Comparison of ENCODE assay signal across 9 cellular contexts in the genomic region with DNA sequence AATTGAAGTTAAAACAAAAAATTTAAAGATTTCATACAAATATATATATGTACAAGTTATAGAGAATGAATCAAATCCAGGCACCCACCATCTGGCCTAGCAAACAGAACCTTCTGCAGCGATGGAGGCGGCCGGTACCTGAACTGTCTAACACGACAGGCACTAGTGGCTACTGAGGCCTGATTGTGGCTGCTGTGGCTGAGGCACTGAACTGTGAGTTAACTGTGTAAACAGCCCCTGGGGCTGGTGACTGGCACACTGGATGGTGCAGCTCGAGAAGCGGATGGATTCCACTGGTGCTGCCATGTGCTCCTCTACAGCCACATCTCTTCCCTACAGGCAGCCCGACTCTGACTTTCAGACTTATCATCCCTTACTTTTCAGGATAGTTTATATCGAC.
DNase-seq lines count a peak whose midpoint lies in the region; ATAC-seq and TF ChIP-seq lines count a peak whose summit lies in the region.
"Had no signal": no experiment of that assay in that cellular context is flagged by ENCODE, and none has a peak within 500 bp of the region (broad histone marks: within the 10 kb centered on the region; RNA-seq: fewer than 3 reads in every experiment).

No MANE protein-coding gene starts in this region.

- DNase-seq in activated T-cell treated with anti-CD3 and anti-CD28 coated beads, Interleukin-2, amount 50 U/mL, for 24 hours, result no peak
- DNase-seq in activated T-cell treated with anti-CD3 and anti-CD28 coated beads for 4 hours, result no peak
- DNase-seq in stimulated activated naive B cell treated with anti-CD40 and anti-IgM and Interleukin-4, amounts not matched to agents 10 μg/mL and 1 μg/mL and 100 μg/mL, for 72 hours, result no peak
- no peak for DNase-seq in stimulated activated CD8-positive, alpha-beta memory T cell treated with anti-CD3 and anti-CD28 coated beads, Interleukin-4, amount 100 ng/mL, for 48 hours
- no peak for DNase-seq in NCI-H2196 treated with DMSO at 0.1 percent for 48 hours (lab: John Stamatoyannopoulos, UW; ENCODE audit: unreplicated experiment)

- peaks cover 90% of the 10 kb centered on the region for H3K4me1 Mint-ChIP-seq in activated T-cell treated with anti-CD3 and anti-CD28 coated beads, Interleukin-2, amount 50 U/mL, for 24 hours (ENCODE audit: low read depth)
- H3K4me1 Mint-ChIP-seq in stimulated activated naive B cell treated with anti-CD40 and anti-IgM and Interleukin-4, amounts not matched to agents 10 μg/mL and 1 μg/mL and 100 μg/mL, for 72 hours, result peaks cover 54 to 89% of the 10 kb centered on the region in 2 donors

- no peaks in the 10 kb centered on the region for H3K27me3 Mint-ChIP-seq in activated T-cell treated with anti-CD3 and anti-CD28 coated beads, Interleukin-2, amount 50 U/mL, for 24 hours
- H3K27me3 Mint-ChIP-seq in stimulated activated naive B cell treated with anti-CD40 and anti-IgM and Interleukin-4, amounts not matched to agents 10 μg/mL and 1 μg/mL and 100 μg/mL, for 72 hours, result no peaks in the 10 kb centered on the region

- H3K36me3 ChIP-seq in SU-DHL-6 (ENCODE audit: low read length), result no peaks in the 10 kb centered on the region

- peaks cover 3% of the 10 kb centered on the region; the same call in 1 of the 2 replicates for H4K20me1 ChIP-seq in SU-DHL-6 (ENCODE audit: low read depth, low read length)

- no peaks in the 10 kb centered on the region for H3K9me2 ChIP-seq in SU-DHL-6 (replicated peaks; ENCODE audit: insufficient read depth, low read length)

- H2AFZ ChIP-seq in SU-DHL-6 (ENCODE audit: low read depth, low read length, severe bottlenecking), result no peak overlapping the region
- H2AFZ ChIP-seq: parathyroid adenoma had no signal

- ATAC-seq in esophagus mucosa, result peak; percentile 33
- peak; percentile 21 to 26 for ATAC-seq in stimulated activated naive B cell treated with anti-CD40 and anti-IgM and Interleukin-4, amounts not matched to agents 10 μg/mL and 1 μg/mL and 100 μg/mL, for 72 hours (replicated peaks)
- ATAC-seq in GM18502 (IDR thresholded peaks at IDR 0.05; ENCODE audit: poor library complexity, unreplicated experiment), result no peak

- peak overlapping the region; percentile 97 for H3K27ac ChIP-seq in SU-DHL-6 (ENCODE audit: low read depth, low read length)

- H3K36me3 Mint-ChIP-seq in activated T-cell treated with anti-CD3 and anti-CD28 coated beads, Interleukin-2, amount 50 U/mL, for 24 hours (ENCODE audit: low read depth), result peaks cover 5% of the 10 kb centered on the region
- peaks cover 46 to 58% of the 10 kb centered on the region in 2 donors for H3K36me3 Mint-ChIP-seq in stimulated activated naive B cell treated with anti-CD40 and anti-IgM and Interleukin-4, amounts not matched to agents 10 μg/mL and 1 μg/mL and 100 μg/mL, for 72 hours

- TF ChIP-seq CTCF in SU-DHL-6 (IDR thresholded peaks at IDR 0.05; ENCODE audit: insufficient read depth, low read length, poor library complexity, severe bottlenecking), result no peak

- no peak overlapping the region for H3K4me3 Mint-ChIP-seq in activated T-cell treated with anti-CD3 and anti-CD28 coated beads, Interleukin-2, amount 50 U/mL, for 24 hours
- H3K4me3 Mint-ChIP-seq in stimulated activated naive B cell treated with anti-CD40 and anti-IgM and Interleukin-4, amounts not matched to agents 10 μg/mL and 1 μg/mL and 100 μg/mL, for 72 hours, result peak overlapping the region in 1 of 2 donors; percentile 61

- peak overlapping the region; percentile 68 for H3K4me2 ChIP-seq in SU-DHL-6 (ENCODE audit: low read depth, low read length, poor library complexity, severe bottlenecking)

- H3F3A ChIP-seq in SU-DHL-6 (ENCODE audit: insufficient read depth), result peaks cover 50% of the 10 kb centered on the region

- H3K9me3 ChIP-seq in SU-DHL-6 (ENCODE audit: insufficient read depth, low read length), result no peaks in the 10 kb centered on the region

- H3K9ac ChIP-seq in SU-DHL-6 (ENCODE audit: low read length), result peak overlapping the region; percentile 58
- H3K9ac ChIP-seq: parathyroid adenoma had no signal

- peak overlapping the region; percentile 96 for H3K27ac Mint-ChIP-seq in activated T-cell treated with anti-CD3 and anti-CD28 coated beads, Interleukin-2, amount 50 U/mL, for 24 hours
- H3K27ac Mint-ChIP-seq in stimulated activated naive B cell treated with anti-CD40 and anti-IgM and Interleukin-4, amounts not matched to agents 10 μg/mL and 1 μg/mL and 100 μg/mL, for 72 hours, result peak overlapping the region; percentile 98

- H3K79me2 ChIP-seq in SU-DHL-6 (ENCODE audit: insufficient read depth, low read length), result peaks cover 78% of the 10 kb centered on the region

- H3K9me3 Mint-ChIP-seq in activated T-cell treated with anti-CD3 and anti-CD28 coated beads, Interleukin-2, amount 50 U/mL, for 24 hours, result no peaks in the 10 kb centered on the region
- H3K9me3 Mint-ChIP-seq in stimulated activated naive B cell treated with anti-CD40 and anti-IgM and Interleukin-4, amounts not matched to agents 10 μg/mL and 1 μg/mL and 100 μg/mL, for 72 hours, result peaks cover 0 to 3% of the 10 kb centered on the region in 2 donors

- no peaks in the 10 kb centered on the region for H3K27me3 ChIP-seq in SU-DHL-6 (ENCODE audit: low read length)

- H3K4me3 ChIP-seq in SU-DHL-6 (ENCODE audit: insufficient read depth, low read length, poor library complexity, severe bottlenecking), result no peak overlapping the region
